12 cellular contexts compared by ENCODE assay signal in genomic region chr13:45737571-45738002, GRCh38. TPM values are rescaled to one million over a fixed set of nuclear protein-coding genes. Genes with fewer than 3 reads are reported as not detected.
DNase-seq lines count a peak whose midpoint lies in the region; TF ChIP-seq lines count a peak whose summit lies in the region.
"Had no signal": no experiment of that assay in that cellular context is flagged by ENCODE, and none has a peak within 500 bp of the region (broad histone marks: within the 10 kb centered on the region; RNA-seq: fewer than 3 reads in every experiment).

No MANE protein-coding gene starts in this region.

- CTCF ChIA-PET in activated naive CD4-positive, alpha-beta T cell treated with anti-CD3 and anti-CD28 coated beads for 36 hours (lab: Charles Lee) = interaction anchor here (1.4 kb wide), 1 partner anchor 19 kb away, joined by 7 read pairs; no protein-coding TSS in a partner anchor

- H3K36me3 Mint-ChIP-seq in activated naive CD4-positive, alpha-beta T cell treated with anti-CD3 and anti-CD28 coated beads for 36 hours (ENCODE audit: low read depth) = no peaks in the 10 kb centered on the region
- H3K36me3 Mint-ChIP-seq: CD4-positive, CD25-positive, alpha-beta regulatory T cell had no signal

- no peak overlapping the region for H3K27ac Mint-ChIP-seq in activated naive CD4-positive, alpha-beta T cell treated with anti-CD3 and anti-CD28 coated beads for 36 hours
- H3K27ac Mint-ChIP-seq: CD4-positive, CD25-positive, alpha-beta regulatory T cell had no signal

- intact Hi-C loops in activated naive CD4-positive, alpha-beta T cell treated with anti-CD3 and anti-CD28 coated beads for 36 hours (cut with micrococcal nuclease) = no loop called here

- no peaks in the 10 kb centered on the region for H3K9me3 Mint-ChIP-seq in activated naive CD4-positive, alpha-beta T cell treated with anti-CD3 and anti-CD28 coated beads for 36 hours

- in situ Hi-C loops in KBM-7 (cut with MboI; ENCODE audit: low pct_unique_long_range_greater_than_20kb, low sequenced_read_pairs) (no loop called here), astrocyte of the cerebellum (cut with HindIII; ENCODE audit: low sequenced_read_pairs) (no loop called here)

- peak; percentile 32 for DNase-seq in activated naive CD4-positive, alpha-beta T cell treated with anti-CD3 and anti-CD28 coated beads for 36 hours
- DNase-seq in activated naive CD4-positive, alpha-beta T cell (lab: John Stamatoyannopoulos, UW) = no peak
- DNase-seq in KBM-7 (peak; percentile 69), astrocyte of the cerebellum (ENCODE audit: low read depth) (no peak), DMS153 (lab: John Stamatoyannopoulos, UW) (no peak), NK-92 (lab: John Stamatoyannopoulos, UW; ENCODE audit: unreplicated experiment) (no peak)
- DNase-seq in stimulated activated CD8-positive, alpha-beta memory T cell treated with anti-CD3 and anti-CD28 coated beads, Interleukin-4, amount 100 ng/mL, for 48 hours = peak; percentile 36
- DNase-seq in activated CD8-positive, alpha-beta memory T cell treated with anti-CD3 and anti-CD28 coated beads, Interleukin-2, amount 50 U/mL, for 48 hours = no peak
- DNase-seq: effector memory CD4-positive, alpha-beta T cell; NCI-H1417 treated with DMSO at 0.1 percent for 48 hours; stomach had no signal

- TF ChIP-seq CTCF in astrocyte of the cerebellum (IDR thresholded peaks at IDR 0.05; ENCODE audit: low read depth, low read length, missing control alignments) = peak; percentile 19

- peaks cover 2% of the 10 kb centered on the region for H3K27me3 Mint-ChIP-seq in activated naive CD4-positive, alpha-beta T cell treated with anti-CD3 and anti-CD28 coated beads for 36 hours (ENCODE audit: low read depth)

- H3K4me3 ChIP-seq in astrocyte of the cerebellum (ENCODE audit: low read depth, low read length) = no peak overlapping the region
- H3K4me3 ChIP-seq: stomach had no signal

- H3K4me3 Mint-ChIP-seq in activated naive CD4-positive, alpha-beta T cell treated with anti-CD3 and anti-CD28 coated beads for 36 hours = no peak overlapping the region
- H3K4me3 Mint-ChIP-seq: CD4-positive, CD25-positive, alpha-beta regulatory T cell had no signal

- no peaks in the 10 kb centered on the region for H3K4me1 Mint-ChIP-seq in activated naive CD4-positive, alpha-beta T cell treated with anti-CD3 and anti-CD28 coated beads for 36 hours (ENCODE audit: low read depth)
- H3K4me1 Mint-ChIP-seq: CD4-positive, CD25-positive, alpha-beta regulatory T cell had no signal

RNA-seq across cellular contexts. Expression of gene CBY2, which starts 35.5 kb away (rescaled TPM):
- total RNA-seq in activated naive CD4-positive, alpha-beta T cell treated with anti-CD3 and anti-CD28 coated beads for 36 hours = not detected
- total RNA-seq: stomach had no signal

Comparison
In these comparisons a context has a peak if more than half of its experiments do, and no peak if none do; other contexts are left out.
1. DNase-seq: peak in activated naive CD4-positive, alpha-beta T cell treated with anti-CD3 and anti-CD28 coated beads for 36 hours (single experiment), KBM-7 (single experiment) and stimulated activated CD8-positive, alpha-beta memory T cell treated with anti-CD3 and anti-CD28 coated beads, Interleukin-4, amount 100 ng/mL, for 48 hours (single experiment); none in activated naive CD4-positive, alpha-beta T cell (0 of 4), astrocyte of the cerebellum (single experiment), DMS153 (single experiment), activated CD8-positive, alpha-beta memory T cell treated with anti-CD3 and anti-CD28 coated beads, Interleukin-2, amount 50 U/mL, for 48 hours (single experiment) and NK-92 (single experiment).